17 cellular contexts compared by ENCODE assay signal in the genomic region with DNA sequence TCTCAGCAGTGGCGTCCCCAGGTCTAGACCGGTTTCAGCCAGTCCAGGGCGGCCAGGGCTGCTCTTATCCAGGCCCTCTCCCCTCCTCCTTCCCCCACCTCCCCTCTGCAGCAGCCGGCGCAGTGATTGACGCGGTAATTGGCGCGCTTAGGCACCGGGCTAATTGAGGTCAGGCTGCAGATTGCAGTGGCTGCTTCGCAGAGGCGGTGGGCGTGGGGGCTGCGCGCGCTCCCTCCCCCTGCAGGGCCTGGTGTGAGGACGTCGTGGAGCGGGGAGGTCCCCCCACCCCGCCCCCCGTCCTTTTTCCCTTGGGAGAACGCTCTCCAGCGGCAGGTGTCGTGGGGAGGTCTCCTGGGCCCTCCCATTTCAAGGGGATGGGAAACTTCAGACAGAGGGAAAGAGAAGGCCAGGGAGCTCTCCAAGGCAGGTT.
A peak's percentile ranks its signal among the peaks of the same experiment; 100 is the strongest.
DNase-seq lines count a peak whose midpoint lies in the region; ATAC-seq and TF ChIP-seq lines count a peak whose summit lies in the region.
"Had no signal": no experiment of that assay in that cellular context is flagged by ENCODE, and none has a peak within 500 bp of the region (broad histone marks: within the 10 kb centered on the region; RNA-seq: fewer than 3 reads in every experiment).

No MANE protein-coding gene starts in this region.

- WGBS in SK-N-SH (ENCODE audit: low lambda C conversion rate) = 0% methylated on average over 3 of the region's 24 CpGs

- H3K4me2 ChIP-seq in SK-N-SH = no peak overlapping the region

- DNase-seq in SK-N-SH = peak; percentile 76
- DNase-seq in NCI-H524 treated with DMSO at 0.1 percent for 48 hours (lab: John Stamatoyannopoulos, UW) = peak; percentile 47
- no peak for DNase-seq in occipital lobe (lab: John Stamatoyannopoulos, UW)
- no peak for DNase-seq in HUDEP-2 (lab: John Stamatoyannopoulos, UW; ENCODE audit: unreplicated experiment in 76 of 76)
- DNase-seq in foreskin melanocyte = no peak
- DNase-seq: HCEC 1CT; hippocampal formation; mesenchymal stem cell; NCI-H510A; Right ventricle myocardium superior; stimulated activated CD8-positive, alpha-beta memory T cell treated with anti-CD3 and anti-CD28 coated beads, Interleukin-4, amount 100 ng/mL, for 48 hours had no signal

- POLR2A ChIA-PET in SK-N-SH (lab: Yijun Ruan, JAX) = interaction anchor here (1.0 kb wide), 1 partner anchor 9 kb away, joined by 3 read pairs; no protein-coding TSS in a partner anchor

- H3K4me3 ChIP-seq in SK-N-SH (ENCODE audit: low read depth in 2 of 2, low read length in 1 of 2) (no peak overlapping the region; a peak in 1 of 4 replicates), iPS-15b (ENCODE audit: low read depth, low read length) (peak overlapping the region; percentile 39)

- H3K9ac ChIP-seq in SK-N-SH = no peak overlapping the region
- no peak overlapping the region for H3K9ac ChIP-seq in iPS-15b (ENCODE audit: low read depth, low read length)
- H3K9ac ChIP-seq: parathyroid adenoma had no signal

- peaks cover 0 to 24% of the 10 kb centered on the region in 2 experiments; a peak in 2 of 4 replicates for H3K4me1 ChIP-seq in SK-N-SH (ENCODE audit: control insufficient read depth in 1 of 2, insufficient read depth in 2 of 2, low read depth in 1 of 2, low read length in 1 of 2)
- peaks cover 14% of the 10 kb centered on the region for H3K4me1 ChIP-seq in iPS-15b (ENCODE audit: control insufficient read depth, insufficient read depth, low read length)
- H3K4me1 ChIP-seq: parathyroid adenoma had no signal

- H3K79me2 ChIP-seq in SK-N-SH (ENCODE audit: insufficient read depth) = no peaks in the 10 kb centered on the region
- H3K79me2 ChIP-seq: parathyroid adenoma had no signal

- no peaks in the 10 kb centered on the region for H3K36me3 ChIP-seq in SK-N-SH (replicated peaks in 1 of 2; ENCODE audit: control insufficient read depth in 1 of 2, insufficient read depth in 2 of 2, low read length in 1 of 2)
- no peaks in the 10 kb centered on the region for H3K36me3 ChIP-seq in iPS-15b (ENCODE audit: control insufficient read depth, insufficient read depth, low read length)

- no peaks in the 10 kb centered on the region for H3K9me3 ChIP-seq in SK-N-SH
- no peaks in the 10 kb centered on the region for H3K9me3 ChIP-seq in iPS-15b (ENCODE audit: control insufficient read depth, insufficient read depth, low read length)

- TF ChIP-seq EP300 in SK-N-SH (IDR thresholded peaks at IDR 0.05; ENCODE audit: borderline replicate concordance in 1 of 2, low read depth in 1 of 2, low read length in 1 of 2) = no peak

- H3F3A ChIP-seq in SK-N-SH (replicated peaks; ENCODE audit: insufficient read depth) = no peaks in the 10 kb centered on the region

- H3K9me2 ChIP-seq in SK-N-SH = no peaks in the 10 kb centered on the region

- H2AFZ ChIP-seq in SK-N-SH (ENCODE audit: low read depth) = no peak overlapping the region
- H2AFZ ChIP-seq: parathyroid adenoma had no signal

- H3K27me3 ChIP-seq in SK-N-SH (ENCODE audit: insufficient read depth) = no peaks in the 10 kb centered on the region; the same call in 1 of the 2 replicates
- H3K27me3 ChIP-seq in iPS-15b (ENCODE audit: control insufficient read depth, insufficient read depth, low read length) = no peaks in the 10 kb centered on the region

- TF ChIP-seq CTCF in SK-N-SH (IDR thresholded peaks at IDR 0.05) = no peak

- CTCF ChIA-PET in SK-N-SH (lab: Yijun Ruan, JAX) = interaction anchor here (2.9 to 4.3 kb wide), 2 partner anchors 18 to 33 kb away, joined by 13 to 23 read pairs; no protein-coding TSS in a partner anchor

- no peaks in the 10 kb centered on the region for H4K20me1 ChIP-seq in SK-N-SH (ENCODE audit: insufficient read depth)

- TF ChIP-seq RAD21 in SK-N-SH (IDR thresholded peaks at IDR 0.05; ENCODE audit: low read length) = no peak

- H3K27ac ChIP-seq in SK-N-SH (ENCODE audit: low read depth in 2 of 2, low read length in 1 of 2) = peak overlapping the region in 1 of 2 experiments; percentile 78; a peak in 2 of 4 replicates
- H3K27ac ChIP-seq: epithelial cell of prostate, parathyroid adenoma had no signal

- ATAC-seq in SK-N-SH treated with all-trans-retinoic acid at 6 μM for 48 hours = no peak; the same call in 2 of the 3 replicates
- ATAC-seq in GM19395 (IDR thresholded peaks at IDR 0.05; ENCODE audit: unreplicated experiment) = no peak
- ATAC-seq: activated naive CD4-positive, alpha-beta T cell treated with anti-CD3 and anti-CD28 coated beads, Interleukin-2, amount 50 U/mL, for 72 hours had no signal

TF ChIP-seq in SK-N-SH, 30 proteins besides CTCF, POLR2A, EP300 and RAD21 (continues in another document):
- TF ChIP-seq GATA2 (CRISPR knock-in tag; IDR thresholded peaks at IDR 0.05) = no peak
- TF ChIP-seq USF1 (IDR thresholded peaks at IDR 0.05; ENCODE audit: borderline replicate concordance, low read depth) = no peak
- no peak for TF ChIP-seq SIN3A (IDR thresholded peaks at IDR 0.05; ENCODE audit: borderline replicate concordance, low read depth, low read length)
- TF ChIP-seq REST (IDR thresholded peaks at IDR 0.05; ENCODE audit: low read depth, low read length) = no peak
- TF ChIP-seq MXI1 (IDR thresholded peaks at IDR 0.05; ENCODE audit: low read depth, low read length) = no peak
- no peak for TF ChIP-seq NRF1 (IDR thresholded peaks at IDR 0.05; ENCODE audit: low read depth, low read length)

TF ChIP-seq in SK-N-SH treated with all-trans-retinoic acid at 6 μM for 48 hours, 23 proteins besides CTCF, POLR2A, EP300 and RAD21:
- TF ChIP-seq ZNF565 (CRISPR knock-in tag; conservative IDR thresholded peaks at IDR 0.05; ENCODE audit: low read depth) (no peak), CSDC2 (CRISPR knock-in tag; IDR thresholded peaks at IDR 0.05) (no peak), PATZ1 (CRISPR knock-in tag; IDR thresholded peaks at IDR 0.05; ENCODE audit: borderline replicate concordance) (no peak), ZC3H10 (CRISPR knock-in tag; IDR thresholded peaks at IDR 0.05) (no peak), RARB (CRISPR knock-in tag; IDR thresholded peaks at IDR 0.05) (no peak), OSR1 (CRISPR knock-in tag; IDR thresholded peaks at IDR 0.05) (no peak), POU6F1 (CRISPR knock-in tag; IDR thresholded peaks at IDR 0.05; ENCODE audit: borderline replicate concordance, low read depth) (no peak), ARNTL (CRISPR knock-in tag; IDR thresholded peaks at IDR 0.05; ENCODE audit: borderline replicate concordance, low read depth) (no peak)

Comparison
In these comparisons a context has a peak if more than half of its experiments do, and no peak if none do; other contexts are left out.
1. DNase-seq: peak in SK-N-SH (single experiment) and NCI-H524 treated with DMSO at 0.1 percent for 48 hours (single experiment); none in occipital lobe (single experiment), HUDEP-2 (0 of 76) and foreskin melanocyte (single experiment).